In genomic region chr1:181106022-181106312, GRCh38 we compare ENCODE assay signal across 8 cellular contexts. TPM values are rescaled to one million over a fixed set of nuclear protein-coding genes. Genes with fewer than 3 reads are reported as not detected.
DNase-seq lines count a peak whose midpoint lies in the region; ATAC-seq, FAIRE-seq and TF ChIP-seq lines count a peak whose summit lies in the region.

No MANE protein-coding gene starts in this region.

- H3K9ac ChIP-seq in endothelial cell of umbilical vein (replicated peaks; ENCODE audit: extremely low read depth, insufficient read depth, low read length): no peak overlapping the region

- H2AFZ ChIP-seq in OCI-LY7 (ENCODE audit: low read length) (peak overlapping the region; percentile 55; the same call in 1 of the 2 replicates), endothelial cell of umbilical vein (ENCODE audit: low read depth, low read length) (peak overlapping the region; percentile 40)

- peaks cover 43% of the 10 kb centered on the region for H3K4me1 Mint-ChIP-seq in Calu3 (ENCODE audit: low read depth, unreplicated experiment)

- no peak overlapping the region for H3K27ac ChIP-seq in OCI-LY7 (ENCODE audit: low read depth, low read length, poor library complexity, severe bottlenecking)
- no peak overlapping the region for H3K27ac ChIP-seq in endothelial cell of umbilical vein (ENCODE audit: insufficient read depth, low read depth, low read length)
- H3K27ac ChIP-seq in psoas muscle: peak overlapping the region; percentile 89

- TF ChIP-seq POLR2A in endothelial cell of umbilical vein (IDR thresholded peaks at IDR 0.05; ENCODE audit: low read depth, low read length): no peak

- H3K79me2 ChIP-seq in OCI-LY7 (ENCODE audit: insufficient read depth, low read depth, low read length) (no peaks in the 10 kb centered on the region), endothelial cell of umbilical vein (ENCODE audit: control insufficient read depth, insufficient read depth, low read length) (no peaks in the 10 kb centered on the region)

- H3K9me3 Mint-ChIP-seq in Calu3 (ENCODE audit: low read depth, unreplicated experiment): no peaks in the 10 kb centered on the region

- H3K27me3 Mint-ChIP-seq in Calu3 (ENCODE audit: unreplicated experiment): peaks cover 19% of the 10 kb centered on the region

- BruUV-seq in Calu3 (replicated peaks; lab: Mats Ljungman, UMichigan) (no TSS peak), OCI-LY7 (replicated peaks; lab: Mats Ljungman, UMichigan) (no TSS peak), endothelial cell of umbilical vein (replicated peaks; lab: Mats Ljungman, UMichigan) (no TSS peak)

- peak overlapping the region; percentile 76 for H3K4me3 ChIP-seq in OCI-LY7 (ENCODE audit: low read depth, low read length, poor library complexity, severe bottlenecking)
- no peak overlapping the region for H3K4me3 ChIP-seq in endothelial cell of umbilical vein (replicated peaks in 1 of 3; ENCODE audit: insufficient read depth in 1 of 3, low read depth in 1 of 3, low read length in 3 of 3)
- H3K4me3 ChIP-seq in psoas muscle: peak overlapping the region; percentile 90

- H3K9me3 ChIP-seq in OCI-LY7 (ENCODE audit: low read length) (no peaks in the 10 kb centered on the region), endothelial cell of umbilical vein (replicated peaks; ENCODE audit: control insufficient read depth, insufficient read depth, low read length) (no peaks in the 10 kb centered on the region), psoas muscle (no peaks in the 10 kb centered on the region)

- no peak for FAIRE-seq in endothelial cell of umbilical vein (lab: Jason Lieb, UNC)

- DNase-seq in Calu3 (no peak), OCI-LY7 (ENCODE audit: low spot score) (no peak), endothelial cell of umbilical vein (ENCODE audit: low read depth, low spot score) (no peak), psoas muscle (no peak), DMS114 treated with DMSO at 0.1 percent for 48 hours (lab: John Stamatoyannopoulos, UW; ENCODE audit: unreplicated experiment) (no peak), T1000 (lab: John Stamatoyannopoulos, UW) (no peak), cerebellar cortex (ENCODE audit: low spot score) (no peak)
- DNase-seq in activated CD4-positive, CD25-positive, alpha-beta regulatory T cell (lab: John Stamatoyannopoulos, UW): no peak

- H3K27ac Mint-ChIP-seq in Calu3 (ENCODE audit: unreplicated experiment): peak overlapping the region; percentile 81

- H3K4me1 ChIP-seq in OCI-LY7 (ENCODE audit: insufficient read depth, low read length, poor library complexity, severe bottlenecking) (peaks cover 17% of the 10 kb centered on the region), endothelial cell of umbilical vein (ENCODE audit: control insufficient read depth, extremely low read depth, insufficient read depth, low read length) (peaks cover 52% of the 10 kb centered on the region), psoas muscle (peaks cover 25% of the 10 kb centered on the region)

- H3K36me3 Mint-ChIP-seq in Calu3 (ENCODE audit: insufficient read depth, unreplicated experiment): peaks cover 21% of the 10 kb centered on the region

- H3K4me2 ChIP-seq in OCI-LY7 (ENCODE audit: low read length) (peak overlapping the region; percentile 73), endothelial cell of umbilical vein (ENCODE audit: insufficient read depth, low read length) (peak overlapping the region; percentile 26)

- no peaks in the 10 kb centered on the region; the same call in 1 of the 2 replicates for H4K20me1 ChIP-seq in OCI-LY7 (ENCODE audit: insufficient read depth, low read length)
- H4K20me1 ChIP-seq in endothelial cell of umbilical vein (replicated peaks; ENCODE audit: control insufficient read depth, extremely low read depth, insufficient read depth, low read length): no peaks in the 10 kb centered on the region

- H3K27me3 ChIP-seq in endothelial cell of umbilical vein (ENCODE audit: control insufficient read depth in 2 of 2, insufficient read depth in 2 of 2, low read length in 2 of 2) (no peaks in the 10 kb centered on the region), psoas muscle (ENCODE audit: insufficient read depth in 3 of 3, low read length in 2 of 3) (no peaks in the 10 kb centered on the region)

- CTCF ChIA-PET in Calu3 (lab: Charles Lee): interaction anchor here (2.7 kb wide), 1 partner anchor 36 kb away, joined by 13 read pairs; no protein-coding TSS in a partner anchor
- CTCF ChIA-PET in OCI-LY7 (lab: Charles Lee; ENCODE audit: unreplicated experiment): interaction anchor here (1.0 to 2.2 kb wide), 2 partner anchors 14 to 22 kb away, joined by 3 to 7 read pairs; no protein-coding TSS in a partner anchor
- CTCF ChIA-PET in endothelial cell of umbilical vein (lab: Charles Lee): interaction anchor here (1.1 to 4.8 kb wide), 10 partner anchors 11 to 1291 kb away, joined by 3 to 43 read pairs (median 4); no protein-coding TSS in a partner anchor

- no peak for ATAC-seq in psoas muscle

- H3K9me1 ChIP-seq in endothelial cell of umbilical vein (replicated peaks; ENCODE audit: control insufficient read depth, extremely low read depth, insufficient read depth, low read length): no peaks in the 10 kb centered on the region

- H3K9me2 ChIP-seq in OCI-LY7 (ENCODE audit: insufficient read depth, low read length): no peaks in the 10 kb centered on the region

- H3K36me3 ChIP-seq in OCI-LY7 (ENCODE audit: insufficient read depth, low read length) (no peaks in the 10 kb centered on the region), endothelial cell of umbilical vein (ENCODE audit: control insufficient read depth in 2 of 2, extremely low read depth in 1 of 2, insufficient read depth in 2 of 2, low read length in 2 of 2) (no peaks in the 10 kb centered on the region), psoas muscle (ENCODE audit: insufficient read depth in 1 of 2, low read depth in 1 of 2) (no peaks in the 10 kb centered on the region)

- H3K4me3 Mint-ChIP-seq in Calu3 (ENCODE audit: low read depth, unreplicated experiment): peak overlapping the region; percentile 75

- intact Hi-C loops in Calu3 (cut with micrococcal nuclease; ENCODE audit: unreplicated experiment) (no loop called here), OCI-LY7 (cut with micrococcal nuclease; ENCODE audit: unreplicated experiment) (no loop called here), endothelial cell of umbilical vein (cut with micrococcal nuclease) (no loop called here), psoas muscle (cut with DNase I) (no loop called here)

- WGBS in psoas muscle, 3 donors: 59 to 73% (median 70%) methylated on average over 3 of the region's 3 CpGs

- POLR2A ChIA-PET in OCI-LY7 (lab: Charles Lee): interaction anchor here (0.7 to 2.1 kb wide), 6 partner anchors 8 to 204 kb away, joined by 3 to 8 read pairs (median 4); no protein-coding TSS in a partner anchor
- POLR2A ChIA-PET in endothelial cell of umbilical vein (lab: Charles Lee): interaction anchor here (1.7 to 5.8 kb wide), 4 partner anchors 15 to 84 kb away, joined by 3 to 114 read pairs (median 16); partner anchors contain the start of gene IER5

- TF ChIP-seq CTCF in Calu3 (IDR thresholded peaks at IDR 0.05; ENCODE audit: unreplicated experiment) (no peak), OCI-LY7 (conservative IDR thresholded peaks at IDR 0.05; ENCODE audit: low read length) (0 out of 2 replicates have a peak, but pooled peaks have one; percentile 10), endothelial cell of umbilical vein (IDR thresholded peaks at IDR 0.05; ENCODE audit: extremely low read depth in 1 of 2, insufficient read depth in 1 of 2, low read depth in 1 of 2, low read length in 2 of 2) (no peak), psoas muscle (IDR thresholded peaks at IDR 0.05) (no peak)

- dilution Hi-C loops in endothelial cell of umbilical vein (cut with MboI; ENCODE audit: extremely low pct_ligation_motif_present, low sequenced_read_pairs): no loop called here

TF ChIP-seq in endothelial cell of umbilical vein, 7 proteins besides CTCF, POLR2A, EP300 and RAD21:
- TF ChIP-seq MAX (IDR thresholded peaks at IDR 0.05; ENCODE audit: insufficient read depth, insufficient read length): no peak
- no peak for TF ChIP-seq EZH2 (IDR thresholded peaks at IDR 0.05; ENCODE audit: borderline replicate concordance, low read depth, low read length, severe bottlenecking)
- no peak for TF ChIP-seq GATA2 (IDR thresholded peaks at IDR 0.05; ENCODE audit: insufficient read depth, insufficient read length, low read depth, low read length)
- no peak for TF ChIP-seq JUN (IDR thresholded peaks at IDR 0.05; ENCODE audit: borderline replicate concordance, insufficient read depth, insufficient read length, low read depth)
- no peak for TF ChIP-seq FOS (IDR thresholded peaks at IDR 0.05; ENCODE audit: borderline replicate concordance, insufficient read depth, low read length)
- no peak for TF ChIP-seq POLR2AphosphoS5 (IDR thresholded peaks at IDR 0.05; ENCODE audit: insufficient read depth, low read depth, low read length)
- TF ChIP-seq MYC (IDR thresholded peaks at IDR 0.05; ENCODE audit: low read depth, low read length): no peak
TF ChIP-seq in endothelial cell of umbilical vein: peak in this region for 0.

RNA-seq across cellular contexts. Expression of gene IER5, which starts 17.5 kb away (rescaled TPM):
- 11.4 and 12.2 TPM in 2 replicates for total RNA-seq in Calu3 (2022)
- 14.3 and 18.3 TPM in 2 replicates for total RNA-seq in OCI-LY7 (2014; rRNA removed; shearing (Covaris generic))
- 7.2 and 8.2 TPM in 2 replicates for total RNA-seq in OCI-LY7 (2022)
- total RNA-seq in endothelial cell of umbilical vein: 14.4 and 14.9 TPM in 2 replicates
- polyA plus RNA-seq in endothelial cell of umbilical vein: 5.0 and 6.6 TPM in 2 replicates
- 4.1 and 4.9 TPM in 2 replicates for polyA plus RNA-seq in endothelial cell of umbilical vein (2011; cell fraction: cytosol; rRNA removed)
- polyA plus RNA-seq in endothelial cell of umbilical vein (2011; cell fraction: nucleus; rRNA removed): 4.7 and 5.1 TPM in 2 replicates
- 9.1 and 9.2 TPM in 2 replicates for polyA plus RNA-seq in endothelial cell of umbilical vein (2012)
- polyA minus RNA-seq in endothelial cell of umbilical vein: 5.8 and 6.9 TPM in 2 replicates
- 9.5 TPM for polyA minus RNA-seq in endothelial cell of umbilical vein (2011; cell fraction: cytosol; rRNA and poly(A)+ RNA removed)
- polyA minus RNA-seq in endothelial cell of umbilical vein (2011; cell fraction: nucleus; rRNA and poly(A)+ RNA removed): 4.0 and 6.2 TPM in 2 replicates
- 100 to 1,000 TPM in 1 of 4 donors, 10 to 100 TPM in 3; 19.9 to 110 (median 48.6) TPM for total RNA-seq in psoas muscle
- polyA plus RNA-seq in psoas muscle: 10 to 100 TPM; 22.8 to 47.5 (median 33.1) TPM

Comparison
In these comparisons a context has a peak if more than half of its experiments do, and no peak if none do; other contexts are left out.
1. H3K4me3 ChIP-seq: peak in OCI-LY7 (single experiment) and psoas muscle (single experiment); none in endothelial cell of umbilical vein (0 of 3).